13 cellular contexts compared by ENCODE assay signal in the genomic region with DNA sequence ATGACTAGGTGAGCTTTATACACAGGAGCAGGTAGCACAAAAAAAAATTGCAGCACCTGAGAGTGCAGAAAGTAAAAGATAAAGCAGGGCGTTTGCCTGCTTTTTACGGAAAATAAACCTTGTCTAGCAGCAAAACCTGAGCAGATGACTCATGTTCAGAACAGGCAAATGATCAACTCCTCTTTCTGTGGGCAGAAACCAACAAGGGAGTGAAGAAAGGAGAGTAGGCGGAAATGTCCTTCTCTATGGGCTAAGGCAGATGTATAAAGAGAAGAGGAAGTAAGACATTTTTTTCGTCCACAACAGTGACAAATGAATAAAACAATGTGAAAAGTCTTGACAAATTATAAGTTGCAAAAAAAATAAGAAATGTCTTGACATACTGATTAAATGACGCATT. TPM values are rescaled to one million over a fixed set of nuclear protein-coding genes. Genes with fewer than 3 reads are reported as not detected.
DNase-seq lines count a peak whose midpoint lies in the region; ATAC-seq and TF ChIP-seq lines count a peak whose summit lies in the region.
"Had no signal": no experiment of that assay in that cellular context is flagged by ENCODE, and none has a peak within 500 bp of the region (broad histone marks: within the 10 kb centered on the region; RNA-seq: fewer than 3 reads in every experiment).

No MANE protein-coding gene starts in this region.

- no peaks in the 10 kb centered on the region for H3K36me3 Mint-ChIP-seq in endothelial cell (ENCODE audit: low read depth, unreplicated experiment)

- H3K4me1 ChIP-seq in PC-9 (replicated peaks; ENCODE audit: insufficient read depth): no peaks in the 10 kb centered on the region
- H3K4me1 ChIP-seq: adrenal gland had no signal

- H3K4me2 ChIP-seq in PC-9: 0 out of 2 replicates have a peak overlapping the region, but pooled peaks have one; percentile 8
- H3K4me2 ChIP-seq: smooth muscle cell had no signal

- H4K20me1 ChIP-seq in PC-9 (ENCODE audit: insufficient read depth): no peaks in the 10 kb centered on the region

- H3K4me3 Mint-ChIP-seq in endothelial cell (ENCODE audit: unreplicated experiment): no peak overlapping the region
- H3K4me3 Mint-ChIP-seq: B cell had no signal

- H3K79me2 ChIP-seq in PC-9 (ENCODE audit: low read depth): no peaks in the 10 kb centered on the region

- H3K9me3 ChIP-seq in PC-9 (ENCODE audit: insufficient read depth, low read depth): no peaks in the 10 kb centered on the region
- H3K9me3 ChIP-seq: adrenal gland, stomach had no signal

- no TSS peak for BruUV-seq in PC-9 (replicated peaks; lab: Mats Ljungman, UMichigan)

- POLR2A ChIA-PET in GM10248 (lab: Yijun Ruan, JAX): no interaction called here
- POLR2A ChIA-PET in PC-9 (lab: Charles Lee; ENCODE audit: unreplicated experiment): no interaction called here

- peaks cover 5% of the 10 kb centered on the region; the same call in 1 of the 2 replicates for H3K9me2 ChIP-seq in PC-9 (ENCODE audit: insufficient read depth)

- no peaks in the 10 kb centered on the region for H3K27me3 ChIP-seq in PC-9 (ENCODE audit: insufficient read depth, low read depth)
- H3K27me3 ChIP-seq: adrenal gland, stomach had no signal

- CTCF ChIA-PET in GM10248 (lab: Yijun Ruan, JAX) (no interaction called here), PC-9 (lab: Charles Lee) (no interaction called here)

- H3K9me3 Mint-ChIP-seq in endothelial cell (ENCODE audit: unreplicated experiment): no peaks in the 10 kb centered on the region

- H3K4me3 ChIP-seq in PC-9: no peak overlapping the region
- H3K4me3 ChIP-seq: adrenal gland, K562, smooth muscle cell, stomach had no signal

- intact Hi-C loops in PC-9 (cut with micrococcal nuclease; ENCODE audit: unreplicated experiment): loop anchor here (10.0 kb wide), 1 partner anchor 528 kb away; no protein-coding TSS in a partner anchor

- H3K36me3 ChIP-seq in PC-9 (ENCODE audit: low read depth): no peaks in the 10 kb centered on the region
- H3K36me3 ChIP-seq: adrenal gland, stomach had no signal

- TF ChIP-seq CTCF in GM10248 (IDR thresholded peaks at IDR 0.05; ENCODE audit: control extremely low read depth, extremely low read depth, low read depth, missing control alignments) (no peak), PC-9 (conservative IDR thresholded peaks at IDR 0.05) (no peak), endothelial cell (IDR thresholded peaks at IDR 0.05; ENCODE audit: unreplicated experiment) (no peak)

- H3K27me3 Mint-ChIP-seq in endothelial cell (ENCODE audit: unreplicated experiment): no peaks in the 10 kb centered on the region

- H3F3A ChIP-seq in PC-9 (ENCODE audit: insufficient read depth, low read depth): no peaks in the 10 kb centered on the region; the same call in 1 of the 2 replicates

- H3K27ac ChIP-seq in PC-9: no peak overlapping the region
- H3K27ac ChIP-seq: adrenal gland, stomach had no signal

- no peak overlapping the region; the same call in 1 of the 2 replicates for H2AFZ ChIP-seq in PC-9

- no peaks in the 10 kb centered on the region for H3K4me1 Mint-ChIP-seq in endothelial cell (ENCODE audit: unreplicated experiment)
- H3K4me1 Mint-ChIP-seq: B cell had no signal

- DNase-seq in GM10248 (ENCODE audit: extremely low spot score) (peak; percentile 30), PC-9 (peak in 1 of 2 experiments; percentile 14), NCI-H446 (lab: John Stamatoyannopoulos, UW) (no peak), endothelial cell (ENCODE audit: low spot score) (no peak), NAMALWA (ENCODE audit: low spot score) (no peak)
- no peak for DNase-seq in activated naive CD4-positive, alpha-beta T cell (lab: John Stamatoyannopoulos, UW)
- DNase-seq: adrenal gland, stomach had no signal

- H3K27ac Mint-ChIP-seq in endothelial cell (ENCODE audit: unreplicated experiment): no peak overlapping the region
- H3K27ac Mint-ChIP-seq: B cell had no signal

- ATAC-seq in GM21390 (IDR thresholded peaks at IDR 0.05; ENCODE audit: unreplicated experiment): peak; percentile 46
- ATAC-seq in HG03159 (IDR thresholded peaks at IDR 0.05; ENCODE audit: unreplicated experiment): peak; percentile 75
- ATAC-seq: K562 had no signal

RNA-seq across cellular contexts. Expression of gene GMNC, which starts 24.5 kb away (rescaled TPM):
- total RNA-seq in PC-9 (2021) (not detected in 2 replicates), endothelial cell (ENCODE audit: unreplicated experiment) (not detected)
- total RNA-seq: adrenal gland, B cell, K562, smooth muscle cell had no signal
